In the genomic region with DNA sequence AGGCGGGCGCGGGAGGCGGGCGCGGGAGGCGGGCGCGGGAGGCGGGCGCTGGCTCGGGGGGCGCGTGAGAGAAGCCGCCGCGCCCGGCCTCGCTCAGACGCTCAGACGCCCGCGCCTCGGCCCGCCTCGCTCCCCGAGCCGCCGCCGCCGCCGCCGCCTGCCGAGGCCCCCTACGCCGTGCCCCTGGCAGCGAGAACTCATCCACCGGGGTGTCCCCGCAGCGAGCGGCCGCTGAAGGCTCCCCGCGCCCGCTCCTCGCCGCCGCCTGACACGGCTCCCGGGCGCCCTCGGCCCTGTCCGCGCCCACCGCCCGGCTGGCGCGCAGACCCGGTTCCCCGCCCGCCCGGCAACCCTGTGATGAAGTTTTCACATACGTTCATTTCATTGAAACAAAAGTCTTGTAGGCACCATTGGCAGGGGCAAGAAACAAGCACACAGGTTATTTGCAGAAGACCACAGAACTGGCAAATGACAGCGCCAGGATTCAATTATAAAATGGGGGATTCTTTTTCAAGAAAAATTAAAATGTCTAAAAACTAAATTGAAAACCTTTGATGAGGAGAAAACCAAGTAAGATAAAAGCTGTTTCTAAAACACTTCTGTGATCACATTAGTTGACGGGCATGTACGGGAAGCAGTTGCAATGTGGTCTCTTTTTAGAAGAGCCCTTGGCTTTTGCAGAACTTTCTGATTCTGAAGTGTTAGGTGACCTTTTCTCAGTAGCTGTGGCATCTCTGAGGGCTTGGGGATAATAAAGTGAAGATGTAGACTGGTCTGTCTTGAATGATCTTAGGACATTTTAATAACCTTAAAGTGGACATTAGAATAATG, we compare ENCODE assay signal across 1 cellular context.
TF ChIP-seq lines count a peak whose summit lies in the region.

No MANE protein-coding gene starts in this region.

TF ChIP-seq in K562, 482 proteins besides CTCF, POLR2A, EP300 and RAD21:
- TF ChIP-seq CBX8 (IDR thresholded peaks at IDR 0.05; ENCODE audit: borderline replicate concordance, extremely low read depth, low read depth, low read length, poor library complexity, severe bottlenecking) (no peak), ZFPM2 (CRISPR knock-in tag; IDR thresholded peaks at IDR 0.05) (no peak), CC2D1A (IDR thresholded peaks at IDR 0.05) (no peak), CREM (IDR thresholded peaks at IDR 0.05; ENCODE audit: low read depth) (no peak), ELF4 (CRISPR knock-in tag; IDR thresholded peaks at IDR 0.05) (no peak), CEBPG (CRISPR knock-in tag; IDR thresholded peaks at IDR 0.05) (no peak), CEBPG (tag; conservative IDR thresholded peaks at IDR 0.05 in 1 of 2, IDR thresholded peaks at IDR 0.05 in 1 of 2) (no peak), ZNF79 (CRISPR knock-in tag; IDR thresholded peaks at IDR 0.05; ENCODE audit: low read depth) (no peak), NR2C2 (CRISPR knock-in tag; IDR thresholded peaks at IDR 0.05) (no peak), NR2C2 (tag; IDR thresholded peaks at IDR 0.05) (no peak), PRMT5 (CRISPR knock-in tag; IDR thresholded peaks at IDR 0.05) (no peak), NONO (IDR thresholded peaks at IDR 0.05; ENCODE audit: low read depth in 2 of 2, low read length in 1 of 2) (no peak), ZNF316 (IDR thresholded peaks at IDR 0.05) (no peak), ZNF695 (CRISPR knock-in tag; IDR thresholded peaks at IDR 0.05) (no peak)
- TF ChIP-seq, protein P1, sequence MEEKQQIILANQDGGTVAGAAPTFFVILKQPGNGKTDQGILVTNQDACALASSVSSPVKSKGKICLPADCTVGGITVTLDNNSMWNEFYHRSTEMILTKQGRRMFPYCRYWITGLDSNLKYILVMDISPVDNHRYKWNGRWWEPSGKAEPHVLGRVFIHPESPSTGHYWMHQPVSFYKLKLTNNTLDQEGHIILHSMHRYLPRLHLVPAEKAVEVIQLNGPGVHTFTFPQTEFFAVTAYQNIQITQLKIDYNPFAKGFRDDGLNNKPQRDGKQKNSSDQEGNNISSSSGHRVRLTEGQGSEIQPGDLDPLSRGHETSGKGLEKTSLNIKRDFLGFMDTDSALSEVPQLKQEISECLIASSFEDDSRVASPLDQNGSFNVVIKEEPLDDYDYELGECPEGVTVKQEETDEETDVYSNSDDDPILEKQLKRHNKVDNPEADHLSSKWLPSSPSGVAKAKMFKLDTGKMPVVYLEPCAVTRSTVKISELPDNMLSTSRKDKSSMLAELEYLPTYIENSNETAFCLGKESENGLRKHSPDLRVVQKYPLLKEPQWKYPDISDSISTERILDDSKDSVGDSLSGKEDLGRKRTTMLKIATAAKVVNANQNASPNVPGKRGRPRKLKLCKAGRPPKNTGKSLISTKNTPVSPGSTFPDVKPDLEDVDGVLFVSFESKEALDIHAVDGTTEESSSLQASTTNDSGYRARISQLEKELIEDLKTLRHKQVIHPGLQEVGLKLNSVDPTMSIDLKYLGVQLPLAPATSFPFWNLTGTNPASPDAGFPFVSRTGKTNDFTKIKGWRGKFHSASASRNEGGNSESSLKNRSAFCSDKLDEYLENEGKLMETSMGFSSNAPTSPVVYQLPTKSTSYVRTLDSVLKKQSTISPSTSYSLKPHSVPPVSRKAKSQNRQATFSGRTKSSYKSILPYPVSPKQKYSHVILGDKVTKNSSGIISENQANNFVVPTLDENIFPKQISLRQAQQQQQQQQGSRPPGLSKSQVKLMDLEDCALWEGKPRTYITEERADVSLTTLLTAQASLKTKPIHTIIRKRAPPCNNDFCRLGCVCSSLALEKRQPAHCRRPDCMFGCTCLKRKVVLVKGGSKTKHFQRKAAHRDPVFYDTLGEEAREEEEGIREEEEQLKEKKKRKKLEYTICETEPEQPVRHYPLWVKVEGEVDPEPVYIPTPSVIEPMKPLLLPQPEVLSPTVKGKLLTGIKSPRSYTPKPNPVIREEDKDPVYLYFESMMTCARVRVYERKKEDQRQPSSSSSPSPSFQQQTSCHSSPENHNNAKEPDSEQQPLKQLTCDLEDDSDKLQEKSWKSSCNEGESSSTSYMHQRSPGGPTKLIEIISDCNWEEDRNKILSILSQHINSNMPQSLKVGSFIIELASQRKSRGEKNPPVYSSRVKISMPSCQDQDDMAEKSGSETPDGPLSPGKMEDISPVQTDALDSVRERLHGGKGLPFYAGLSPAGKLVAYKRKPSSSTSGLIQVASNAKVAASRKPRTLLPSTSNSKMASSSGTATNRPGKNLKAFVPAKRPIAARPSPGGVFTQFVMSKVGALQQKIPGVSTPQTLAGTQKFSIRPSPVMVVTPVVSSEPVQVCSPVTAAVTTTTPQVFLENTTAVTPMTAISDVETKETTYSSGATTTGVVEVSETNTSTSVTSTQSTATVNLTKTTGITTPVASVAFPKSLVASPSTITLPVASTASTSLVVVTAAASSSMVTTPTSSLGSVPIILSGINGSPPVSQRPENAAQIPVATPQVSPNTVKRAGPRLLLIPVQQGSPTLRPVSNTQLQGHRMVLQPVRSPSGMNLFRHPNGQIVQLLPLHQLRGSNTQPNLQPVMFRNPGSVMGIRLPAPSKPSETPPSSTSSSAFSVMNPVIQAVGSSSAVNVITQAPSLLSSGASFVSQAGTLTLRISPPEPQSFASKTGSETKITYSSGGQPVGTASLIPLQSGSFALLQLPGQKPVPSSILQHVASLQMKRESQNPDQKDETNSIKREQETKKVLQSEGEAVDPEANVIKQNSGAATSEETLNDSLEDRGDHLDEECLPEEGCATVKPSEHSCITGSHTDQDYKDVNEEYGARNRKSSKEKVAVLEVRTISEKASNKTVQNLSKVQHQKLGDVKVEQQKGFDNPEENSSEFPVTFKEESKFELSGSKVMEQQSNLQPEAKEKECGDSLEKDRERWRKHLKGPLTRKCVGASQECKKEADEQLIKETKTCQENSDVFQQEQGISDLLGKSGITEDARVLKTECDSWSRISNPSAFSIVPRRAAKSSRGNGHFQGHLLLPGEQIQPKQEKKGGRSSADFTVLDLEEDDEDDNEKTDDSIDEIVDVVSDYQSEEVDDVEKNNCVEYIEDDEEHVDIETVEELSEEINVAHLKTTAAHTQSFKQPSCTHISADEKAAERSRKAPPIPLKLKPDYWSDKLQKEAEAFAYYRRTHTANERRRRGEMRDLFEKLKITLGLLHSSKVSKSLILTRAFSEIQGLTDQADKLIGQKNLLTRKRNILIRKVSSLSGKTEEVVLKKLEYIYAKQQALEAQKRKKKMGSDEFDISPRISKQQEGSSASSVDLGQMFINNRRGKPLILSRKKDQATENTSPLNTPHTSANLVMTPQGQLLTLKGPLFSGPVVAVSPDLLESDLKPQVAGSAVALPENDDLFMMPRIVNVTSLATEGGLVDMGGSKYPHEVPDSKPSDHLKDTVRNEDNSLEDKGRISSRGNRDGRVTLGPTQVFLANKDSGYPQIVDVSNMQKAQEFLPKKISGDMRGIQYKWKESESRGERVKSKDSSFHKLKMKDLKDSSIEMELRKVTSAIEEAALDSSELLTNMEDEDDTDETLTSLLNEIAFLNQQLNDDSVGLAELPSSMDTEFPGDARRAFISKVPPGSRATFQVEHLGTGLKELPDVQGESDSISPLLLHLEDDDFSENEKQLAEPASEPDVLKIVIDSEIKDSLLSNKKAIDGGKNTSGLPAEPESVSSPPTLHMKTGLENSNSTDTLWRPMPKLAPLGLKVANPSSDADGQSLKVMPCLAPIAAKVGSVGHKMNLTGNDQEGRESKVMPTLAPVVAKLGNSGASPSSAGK (IDR thresholded peaks at IDR 0.05) = no peak
- TF ChIP-seq, protein P2, sequence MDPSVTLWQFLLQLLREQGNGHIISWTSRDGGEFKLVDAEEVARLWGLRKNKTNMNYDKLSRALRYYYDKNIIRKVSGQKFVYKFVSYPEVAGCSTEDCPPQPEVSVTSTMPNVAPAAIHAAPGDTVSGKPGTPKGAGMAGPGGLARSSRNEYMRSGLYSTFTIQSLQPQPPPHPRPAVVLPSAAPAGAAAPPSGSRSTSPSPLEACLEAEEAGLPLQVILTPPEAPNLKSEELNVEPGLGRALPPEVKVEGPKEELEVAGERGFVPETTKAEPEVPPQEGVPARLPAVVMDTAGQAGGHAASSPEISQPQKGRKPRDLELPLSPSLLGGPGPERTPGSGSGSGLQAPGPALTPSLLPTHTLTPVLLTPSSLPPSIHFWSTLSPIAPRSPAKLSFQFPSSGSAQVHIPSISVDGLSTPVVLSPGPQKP (CRISPR knock-in tag; IDR thresholded peaks at IDR 0.05) = no peak
- TF ChIP-seq, protein P3, sequence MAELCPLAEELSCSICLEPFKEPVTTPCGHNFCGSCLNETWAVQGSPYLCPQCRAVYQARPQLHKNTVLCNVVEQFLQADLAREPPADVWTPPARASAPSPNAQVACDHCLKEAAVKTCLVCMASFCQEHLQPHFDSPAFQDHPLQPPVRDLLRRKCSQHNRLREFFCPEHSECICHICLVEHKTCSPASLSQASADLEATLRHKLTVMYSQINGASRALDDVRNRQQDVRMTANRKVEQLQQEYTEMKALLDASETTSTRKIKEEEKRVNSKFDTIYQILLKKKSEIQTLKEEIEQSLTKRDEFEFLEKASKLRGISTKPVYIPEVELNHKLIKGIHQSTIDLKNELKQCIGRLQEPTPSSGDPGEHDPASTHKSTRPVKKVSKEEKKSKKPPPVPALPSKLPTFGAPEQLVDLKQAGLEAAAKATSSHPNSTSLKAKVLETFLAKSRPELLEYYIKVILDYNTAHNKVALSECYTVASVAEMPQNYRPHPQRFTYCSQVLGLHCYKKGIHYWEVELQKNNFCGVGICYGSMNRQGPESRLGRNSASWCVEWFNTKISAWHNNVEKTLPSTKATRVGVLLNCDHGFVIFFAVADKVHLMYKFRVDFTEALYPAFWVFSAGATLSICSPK (IDR thresholded peaks at IDR 0.05; ENCODE audit: borderline replicate concordance) = no peak
- TF ChIP-seq, protein P4, sequence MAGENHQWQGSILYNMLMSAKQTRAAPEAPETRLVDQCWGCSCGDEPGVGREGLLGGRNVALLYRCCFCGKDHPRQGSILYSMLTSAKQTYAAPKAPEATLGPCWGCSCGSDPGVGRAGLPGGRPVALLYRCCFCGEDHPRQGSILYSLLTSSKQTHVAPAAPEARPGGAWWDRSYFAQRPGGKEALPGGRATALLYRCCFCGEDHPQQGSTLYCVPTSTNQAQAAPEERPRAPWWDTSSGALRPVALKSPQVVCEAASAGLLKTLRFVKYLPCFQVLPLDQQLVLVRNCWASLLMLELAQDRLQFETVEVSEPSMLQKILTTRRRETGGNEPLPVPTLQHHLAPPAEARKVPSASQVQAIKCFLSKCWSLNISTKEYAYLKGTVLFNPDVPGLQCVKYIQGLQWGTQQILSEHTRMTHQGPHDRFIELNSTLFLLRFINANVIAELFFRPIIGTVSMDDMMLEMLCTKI (IDR thresholded peaks at IDR 0.05; ENCODE audit: partially characterized antibody) = no peak
- TF ChIP-seq, protein P5, sequence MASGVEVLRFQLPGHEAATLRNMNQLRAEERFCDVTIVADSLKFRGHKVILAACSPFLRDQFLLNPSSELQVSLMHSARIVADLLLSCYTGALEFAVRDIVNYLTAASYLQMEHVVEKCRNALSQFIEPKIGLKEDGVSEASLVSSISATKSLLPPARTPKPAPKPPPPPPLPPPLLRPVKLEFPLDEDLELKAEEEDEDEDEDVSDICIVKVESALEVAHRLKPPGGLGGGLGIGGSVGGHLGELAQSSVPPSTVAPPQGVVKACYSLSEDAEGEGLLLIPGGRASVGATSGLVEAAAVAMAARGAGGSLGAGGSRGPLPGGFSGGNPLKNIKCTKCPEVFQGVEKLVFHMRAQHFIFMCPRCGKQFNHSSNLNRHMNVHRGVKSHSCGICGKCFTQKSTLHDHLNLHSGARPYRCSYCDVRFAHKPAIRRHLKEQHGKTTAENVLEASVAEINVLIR (CRISPR knock-in tag; IDR thresholded peaks at IDR 0.05) = no peak
- TF ChIP-seq, protein P6, sequence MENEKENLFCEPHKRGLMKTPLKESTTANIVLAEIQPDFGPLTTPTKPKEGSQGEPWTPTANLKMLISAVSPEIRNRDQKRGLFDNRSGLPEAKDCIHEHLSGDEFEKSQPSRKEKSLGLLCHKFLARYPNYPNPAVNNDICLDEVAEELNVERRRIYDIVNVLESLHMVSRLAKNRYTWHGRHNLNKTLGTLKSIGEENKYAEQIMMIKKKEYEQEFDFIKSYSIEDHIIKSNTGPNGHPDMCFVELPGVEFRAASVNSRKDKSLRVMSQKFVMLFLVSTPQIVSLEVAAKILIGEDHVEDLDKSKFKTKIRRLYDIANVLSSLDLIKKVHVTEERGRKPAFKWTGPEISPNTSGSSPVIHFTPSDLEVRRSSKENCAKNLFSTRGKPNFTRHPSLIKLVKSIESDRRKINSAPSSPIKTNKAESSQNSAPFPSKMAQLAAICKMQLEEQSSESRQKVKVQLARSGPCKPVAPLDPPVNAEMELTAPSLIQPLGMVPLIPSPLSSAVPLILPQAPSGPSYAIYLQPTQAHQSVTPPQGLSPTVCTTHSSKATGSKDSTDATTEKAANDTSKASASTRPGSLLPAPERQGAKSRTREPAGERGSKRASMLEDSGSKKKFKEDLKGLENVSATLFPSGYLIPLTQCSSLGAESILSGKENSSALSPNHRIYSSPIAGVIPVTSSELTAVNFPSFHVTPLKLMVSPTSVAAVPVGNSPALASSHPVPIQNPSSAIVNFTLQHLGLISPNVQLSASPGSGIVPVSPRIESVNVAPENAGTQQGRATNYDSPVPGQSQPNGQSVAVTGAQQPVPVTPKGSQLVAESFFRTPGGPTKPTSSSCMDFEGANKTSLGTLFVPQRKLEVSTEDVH (IDR thresholded peaks at IDR 0.05; ENCODE audit: low read depth, partially characterized antibody) = no peak
- TF ChIP-seq, protein P7, sequence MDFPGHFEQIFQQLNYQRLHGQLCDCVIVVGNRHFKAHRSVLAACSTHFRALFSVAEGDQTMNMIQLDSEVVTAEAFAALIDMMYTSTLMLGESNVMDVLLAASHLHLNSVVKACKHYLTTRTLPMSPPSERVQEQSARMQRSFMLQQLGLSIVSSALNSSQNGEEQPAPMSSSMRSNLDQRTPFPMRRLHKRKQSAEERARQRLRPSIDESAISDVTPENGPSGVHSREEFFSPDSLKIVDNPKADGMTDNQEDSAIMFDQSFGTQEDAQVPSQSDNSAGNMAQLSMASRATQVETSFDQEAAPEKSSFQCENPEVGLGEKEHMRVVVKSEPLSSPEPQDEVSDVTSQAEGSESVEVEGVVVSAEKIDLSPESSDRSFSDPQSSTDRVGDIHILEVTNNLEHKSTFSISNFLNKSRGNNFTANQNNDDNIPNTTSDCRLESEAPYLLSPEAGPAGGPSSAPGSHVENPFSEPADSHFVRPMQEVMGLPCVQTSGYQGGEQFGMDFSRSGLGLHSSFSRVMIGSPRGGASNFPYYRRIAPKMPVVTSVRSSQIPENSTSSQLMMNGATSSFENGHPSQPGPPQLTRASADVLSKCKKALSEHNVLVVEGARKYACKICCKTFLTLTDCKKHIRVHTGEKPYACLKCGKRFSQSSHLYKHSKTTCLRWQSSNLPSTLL (IDR thresholded peaks at IDR 0.05) = no peak
- TF ChIP-seq, protein P8, sequence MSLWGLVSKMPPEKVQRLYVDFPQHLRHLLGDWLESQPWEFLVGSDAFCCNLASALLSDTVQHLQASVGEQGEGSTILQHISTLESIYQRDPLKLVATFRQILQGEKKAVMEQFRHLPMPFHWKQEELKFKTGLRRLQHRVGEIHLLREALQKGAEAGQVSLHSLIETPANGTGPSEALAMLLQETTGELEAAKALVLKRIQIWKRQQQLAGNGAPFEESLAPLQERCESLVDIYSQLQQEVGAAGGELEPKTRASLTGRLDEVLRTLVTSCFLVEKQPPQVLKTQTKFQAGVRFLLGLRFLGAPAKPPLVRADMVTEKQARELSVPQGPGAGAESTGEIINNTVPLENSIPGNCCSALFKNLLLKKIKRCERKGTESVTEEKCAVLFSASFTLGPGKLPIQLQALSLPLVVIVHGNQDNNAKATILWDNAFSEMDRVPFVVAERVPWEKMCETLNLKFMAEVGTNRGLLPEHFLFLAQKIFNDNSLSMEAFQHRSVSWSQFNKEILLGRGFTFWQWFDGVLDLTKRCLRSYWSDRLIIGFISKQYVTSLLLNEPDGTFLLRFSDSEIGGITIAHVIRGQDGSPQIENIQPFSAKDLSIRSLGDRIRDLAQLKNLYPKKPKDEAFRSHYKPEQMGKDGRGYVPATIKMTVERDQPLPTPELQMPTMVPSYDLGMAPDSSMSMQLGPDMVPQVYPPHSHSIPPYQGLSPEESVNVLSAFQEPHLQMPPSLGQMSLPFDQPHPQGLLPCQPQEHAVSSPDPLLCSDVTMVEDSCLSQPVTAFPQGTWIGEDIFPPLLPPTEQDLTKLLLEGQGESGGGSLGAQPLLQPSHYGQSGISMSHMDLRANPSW (CRISPR knock-in tag; IDR thresholded peaks at IDR 0.05) = no peak
TF ChIP-seq in K562: peak in this region for 0.
